ENCODE assay signal across 10 cellular contexts in genomic region chr1:152013664-152014237, GRCh38. TPM values are rescaled to one million over a fixed set of nuclear protein-coding genes. Genes with fewer than 3 reads are reported as not detected.
DNase-seq lines count a peak whose midpoint lies in the region; ATAC-seq and TF ChIP-seq lines count a peak whose summit lies in the region.
"Had no signal": no experiment of that assay in that cellular context is flagged by ENCODE, and none has a peak within 500 bp of the region (broad histone marks: within the 10 kb centered on the region; RNA-seq: fewer than 3 reads in every experiment).

No MANE protein-coding gene starts in this region.

- H3K4me3 ChIP-seq in LNCaP clone FGC (ENCODE audit: low read depth, low read length) (no peak overlapping the region), sigmoid colon (no peak overlapping the region)
- H3K4me3 ChIP-seq: BLaER1 treated with 17β-estradiol and CSF1 and Interleukin-3, amounts not matched to agents 10 nM and 100 nM had no signal

- H3K27ac Mint-ChIP-seq in activated CD8-positive, alpha-beta T cell treated with anti-CD3 and anti-CD28 coated beads for 36 hours = no peak overlapping the region
- H3K27ac Mint-ChIP-seq: immature natural killer cell had no signal

- H3K9me3 Mint-ChIP-seq in activated CD8-positive, alpha-beta T cell treated with anti-CD3 and anti-CD28 coated beads for 36 hours = no peaks in the 10 kb centered on the region
- H3K9me3 Mint-ChIP-seq: immature natural killer cell had no signal

- no peaks in the 10 kb centered on the region for H3K36me3 Mint-ChIP-seq in activated CD8-positive, alpha-beta T cell treated with anti-CD3 and anti-CD28 coated beads for 36 hours (ENCODE audit: low read depth)
- H3K36me3 Mint-ChIP-seq: immature natural killer cell had no signal

- POLR2A ChIA-PET in activated CD8-positive, alpha-beta T cell treated with anti-CD3 and anti-CD28 coated beads for 36 hours (lab: Charles Lee) = no interaction called here

- H3K36me3 ChIP-seq in sigmoid colon = no peaks in the 10 kb centered on the region
- H3K36me3 ChIP-seq: BLaER1 treated with 17β-estradiol and CSF1 and Interleukin-3, amounts not matched to agents 10 nM and 100 nM had no signal

- TF ChIP-seq POLR2A in sigmoid colon (IDR thresholded peaks at IDR 0.05) = no peak

- 2 to 11% methylated on average over 3 of the region's 3 CpGs for WGBS in sigmoid colon, 2 donors

- no peak overlapping the region for H3K4me3 Mint-ChIP-seq in activated CD8-positive, alpha-beta T cell treated with anti-CD3 and anti-CD28 coated beads for 36 hours
- H3K4me3 Mint-ChIP-seq: immature natural killer cell had no signal

- H3K27ac ChIP-seq in sigmoid colon = no peak overlapping the region
- H3K27ac ChIP-seq: BLaER1 treated with 17β-estradiol and CSF1 and Interleukin-3, amounts not matched to agents 10 nM and 100 nM had no signal

- CTCF ChIA-PET in activated CD8-positive, alpha-beta T cell treated with anti-CD3 and anti-CD28 coated beads for 36 hours (lab: Charles Lee) = interaction anchor here (0.6 to 10.5 kb wide), 15 partner anchors 8 to 125 kb away, joined by 3 to 122 read pairs (median 4); no protein-coding TSS in a partner anchor

- TF ChIP-seq CTCF in LNCaP clone FGC (IDR thresholded peaks at IDR 0.05; ENCODE audit: control insufficient read depth, extremely low read depth, insufficient read depth) (peak; percentile 84), sigmoid colon (IDR thresholded peaks at IDR 0.05) (peak in 1 of 4 experiments; percentile 13)
- peak; percentile 60 for TF ChIP-seq CTCF in activated CD8-positive, alpha-beta T cell treated with anti-CD3 and anti-CD28 coated beads for 36 hours (IDR thresholded peaks at IDR 0.05)

- peaks cover 0 to 3% (median 0%) of the 10 kb centered on the region in 4 donors for H3K9me3 ChIP-seq in sigmoid colon
- H3K9me3 ChIP-seq: BLaER1 treated with 17β-estradiol and CSF1 and Interleukin-3, amounts not matched to agents 10 nM and 100 nM had no signal

- H3K4me1 Mint-ChIP-seq in activated CD8-positive, alpha-beta T cell treated with anti-CD3 and anti-CD28 coated beads for 36 hours (ENCODE audit: low read depth) = peaks cover 3% of the 10 kb centered on the region
- H3K4me1 Mint-ChIP-seq: immature natural killer cell had no signal

- H3K27me3 Mint-ChIP-seq in activated CD8-positive, alpha-beta T cell treated with anti-CD3 and anti-CD28 coated beads for 36 hours = peaks cover 12% of the 10 kb centered on the region

- H3K27me3 ChIP-seq in sigmoid colon = peaks cover 0 to 4% (median 0%) of the 10 kb centered on the region in 3 donors
- H3K27me3 ChIP-seq: BLaER1 treated with 17β-estradiol and CSF1 and Interleukin-3, amounts not matched to agents 10 nM and 100 nM had no signal

- H3K4me1 ChIP-seq in sigmoid colon = no peaks in the 10 kb centered on the region
- H3K4me1 ChIP-seq: BLaER1 treated with 17β-estradiol and CSF1 and Interleukin-3, amounts not matched to agents 10 nM and 100 nM had no signal

- TF ChIP-seq EP300 in sigmoid colon (IDR thresholded peaks at IDR 0.05) = no peak

- DNase-seq in NCI-H1105 treated with DMSO at 0.1 percent for 48 hours (lab: John Stamatoyannopoulos, UW) = peak; percentile 12
- DNase-seq in NCI-H1105 (lab: John Stamatoyannopoulos, UW) = no peak
- DNase-seq in LNCaP clone FGC (ENCODE audit: low read depth) = no peak
- peak; percentile 66 for DNase-seq in activated CD8-positive, alpha-beta T cell treated with anti-CD3 and anti-CD28 coated beads for 36 hours
- peak; percentile 71 for DNase-seq in iPS-NIHi7 (ENCODE audit: extremely low spot score)
- no peak for DNase-seq in NCI-H446 treated with DMSO at 0.1 percent for 48 hours (lab: John Stamatoyannopoulos, UW)
- DNase-seq in sigmoid colon = no peak

- intact Hi-C loops in activated CD8-positive, alpha-beta T cell treated with anti-CD3 and anti-CD28 coated beads for 36 hours (cut with micrococcal nuclease) = no loop called here
- intact Hi-C loops in sigmoid colon (cut with DNase I) = no loop called here

- peak; percentile 60 for ATAC-seq in activated CD8-positive, alpha-beta T cell treated with anti-CD3 and anti-CD28 coated beads for 36 hours
- ATAC-seq in GM21723 (IDR thresholded peaks at IDR 0.05; ENCODE audit: unreplicated experiment) = no peak

RNA-seq across cellular contexts. Expression of gene S100A10, which starts 20.1 kb away (rescaled TPM):
- total RNA-seq in activated CD8-positive, alpha-beta T cell treated with anti-CD3 and anti-CD28 coated beads for 36 hours = 100 to 1,000 TPM; 208 to 220 TPM
- total RNA-seq in sigmoid colon = 10 to 100 TPM; 20.2 to 57.9 (median 43.0) TPM
- polyA plus RNA-seq in sigmoid colon = 1,000 to 10,000 TPM; 1,087 to 1,816 (median 1,723) TPM

RNA-seq across cellular contexts. Expression of gene S100A11, which starts 23.1 kb away (rescaled TPM):
- 100 to 1,000 TPM; 131 to 144 TPM for total RNA-seq in activated CD8-positive, alpha-beta T cell treated with anti-CD3 and anti-CD28 coated beads for 36 hours
- 100 to 1,000 TPM in 3 of 4 donors, 10 to 100 TPM in 1; 92.6 to 156 (median 109) TPM for total RNA-seq in sigmoid colon
- polyA plus RNA-seq in sigmoid colon = 100 to 1,000 TPM; 371 to 633 (median 478) TPM

Comparison
In these comparisons a context has a peak if more than half of its experiments do, and no peak if none do; other contexts are left out.
1. DNase-seq: peak in NCI-H1105 treated with DMSO at 0.1 percent for 48 hours (single experiment), activated CD8-positive, alpha-beta T cell treated with anti-CD3 and anti-CD28 coated beads for 36 hours (single experiment) and iPS-NIHi7 (single experiment); none in NCI-H1105 (single experiment), LNCaP clone FGC (single experiment), NCI-H446 treated with DMSO at 0.1 percent for 48 hours (single experiment) and sigmoid colon (single experiment).